Comparison of ENCODE assay signal across 9 cellular contexts in genomic region chr10:59808896-59809643, GRCh38. TPM values are rescaled to one million over a fixed set of nuclear protein-coding genes. Genes with fewer than 3 reads are reported as not detected.
DNase-seq lines count a peak whose midpoint lies in the region; ATAC-seq and TF ChIP-seq lines count a peak whose summit lies in the region.
"Had no signal": no experiment of that assay in that cellular context is flagged by ENCODE, and none has a peak within 500 bp of the region (broad histone marks: within the 10 kb centered on the region; RNA-seq: fewer than 3 reads in every experiment).

No MANE protein-coding gene starts in this region.

- H3K9ac ChIP-seq in GM23248, result no peak overlapping the region

- no peak overlapping the region for H2AFZ ChIP-seq in GM23248

- H3K27me3 Mint-ChIP-seq in activated naive CD8-positive, alpha-beta T cell treated with anti-CD3 and anti-CD28 coated beads, Interleukin-2, amount 50 U/mL, for 24 hours, result no peaks in the 10 kb centered on the region

- H3F3A ChIP-seq in GM23248 (ENCODE audit: insufficient read depth), result no peaks in the 10 kb centered on the region; the same call in 1 of the 2 replicates

- H3K4me3 ChIP-seq in GM23248, result no peak overlapping the region
- H3K4me3 ChIP-seq: skin epidermis had no signal

- no peaks in the 10 kb centered on the region for H3K9me2 ChIP-seq in GM23248 (ENCODE audit: insufficient read depth)

- peaks cover 30% of the 10 kb centered on the region for H3K36me3 ChIP-seq in GM23248 (ENCODE audit: low read depth)

- peak; percentile 97 for ATAC-seq in SK-N-SH treated with all-trans-retinoic acid at 6 μM for 48 hours
- peak; percentile 94 for ATAC-seq in activated naive CD8-positive, alpha-beta T cell treated with anti-CD3 and anti-CD28 coated beads, Interleukin-2, amount 50 U/mL, for 24 hours

- H3K4me3 Mint-ChIP-seq in activated naive CD8-positive, alpha-beta T cell treated with anti-CD3 and anti-CD28 coated beads, Interleukin-2, amount 50 U/mL, for 24 hours, result no peak overlapping the region

- in situ Hi-C loops in GM23248 (cut with MboI), result no loop called here

- H3K27me3 ChIP-seq in GM23248 (replicated peaks; ENCODE audit: insufficient read depth), result no peaks in the 10 kb centered on the region

- TF ChIP-seq CTCF in GM10266 (IDR thresholded peaks at IDR 0.05; ENCODE audit: control insufficient read depth, insufficient read depth, low read depth, missing control alignments), result peak; percentile 82

- H3K4me1 ChIP-seq in GM23248 (ENCODE audit: insufficient read depth), result no peaks in the 10 kb centered on the region

- no peak overlapping the region for H3K27ac ChIP-seq in GM23248
- H3K27ac ChIP-seq: skin epidermis had no signal

- peak; percentile 55 for DNase-seq in GM10266 (ENCODE audit: extremely low spot score)
- peak; percentile 64 for DNase-seq in GM23248
- peak; percentile 27 for DNase-seq in KG1 (lab: John Stamatoyannopoulos, UW)
- DNase-seq in activated naive CD8-positive, alpha-beta T cell treated with anti-CD3 and anti-CD28 coated beads, Interleukin-2, amount 50 U/mL, for 24 hours, result peak; percentile 75
- peak in 37 of 51 donors; percentile 4 to 72 (median 41) for DNase-seq in hypothalamus (lab: John Stamatoyannopoulos, UW)
- peak; percentile 50 to 69 for DNase-seq in stimulated activated CD4-positive, alpha-beta T cell treated with anti-CD3 and anti-CD28 coated beads, Interleukin-12 subunit alpha, Interleukin-12 subunit beta, amount 100 ng/mL, for 24 hours (ENCODE audit: low read depth in 2 of 2)
- DNase-seq in DMS79 treated with DMSO at 0.1 percent for 48 hours (lab: John Stamatoyannopoulos, UW), result no peak

- no peak overlapping the region for H3K4me2 ChIP-seq in GM23248 (ENCODE audit: unreplicated experiment)

- WGBS in GM23248 (ENCODE audit: low coverage in 1 of 2, low lambda C conversion rate in 2 of 2, missing lambda C conversion rate in 2 of 2), 2 experiments, result 78 to 82% methylated on average over 5 of the region's 5 CpGs

- H3K4me1 Mint-ChIP-seq in activated naive CD8-positive, alpha-beta T cell treated with anti-CD3 and anti-CD28 coated beads, Interleukin-2, amount 50 U/mL, for 24 hours, result no peaks in the 10 kb centered on the region

- peaks cover 61% of the 10 kb centered on the region for H3K36me3 Mint-ChIP-seq in activated naive CD8-positive, alpha-beta T cell treated with anti-CD3 and anti-CD28 coated beads, Interleukin-2, amount 50 U/mL, for 24 hours (ENCODE audit: low read depth)

- no peak overlapping the region for H3K27ac Mint-ChIP-seq in activated naive CD8-positive, alpha-beta T cell treated with anti-CD3 and anti-CD28 coated beads, Interleukin-2, amount 50 U/mL, for 24 hours

- no peaks in the 10 kb centered on the region for H3K9me3 ChIP-seq in GM23248 (ENCODE audit: low read depth)

- H3K9me3 Mint-ChIP-seq in activated naive CD8-positive, alpha-beta T cell treated with anti-CD3 and anti-CD28 coated beads, Interleukin-2, amount 50 U/mL, for 24 hours, result no peaks in the 10 kb centered on the region

- no peaks in the 10 kb centered on the region for H3K79me2 ChIP-seq in GM23248 (ENCODE audit: insufficient read depth)

- no peaks in the 10 kb centered on the region for H4K20me1 ChIP-seq in GM23248 (ENCODE audit: insufficient read depth)

TF ChIP-seq in SK-N-SH treated with all-trans-retinoic acid at 6 μM for 48 hours, 23 proteins besides CTCF, POLR2A, EP300 and RAD21:
- no peak for TF ChIP-seq ISL1 (CRISPR knock-in tag; IDR thresholded peaks at IDR 0.05)
- no peak for TF ChIP-seq TOX (CRISPR knock-in tag; IDR thresholded peaks at IDR 0.05; ENCODE audit: borderline replicate concordance)
- no peak for TF ChIP-seq ESRRG (CRISPR knock-in tag; IDR thresholded peaks at IDR 0.05)
- no peak for TF ChIP-seq BACH2 (CRISPR knock-in tag; IDR thresholded peaks at IDR 0.05; ENCODE audit: borderline replicate concordance)
- TF ChIP-seq ZNF8 (CRISPR knock-in tag; IDR thresholded peaks at IDR 0.05), result no peak
- TF ChIP-seq, protein P1, sequence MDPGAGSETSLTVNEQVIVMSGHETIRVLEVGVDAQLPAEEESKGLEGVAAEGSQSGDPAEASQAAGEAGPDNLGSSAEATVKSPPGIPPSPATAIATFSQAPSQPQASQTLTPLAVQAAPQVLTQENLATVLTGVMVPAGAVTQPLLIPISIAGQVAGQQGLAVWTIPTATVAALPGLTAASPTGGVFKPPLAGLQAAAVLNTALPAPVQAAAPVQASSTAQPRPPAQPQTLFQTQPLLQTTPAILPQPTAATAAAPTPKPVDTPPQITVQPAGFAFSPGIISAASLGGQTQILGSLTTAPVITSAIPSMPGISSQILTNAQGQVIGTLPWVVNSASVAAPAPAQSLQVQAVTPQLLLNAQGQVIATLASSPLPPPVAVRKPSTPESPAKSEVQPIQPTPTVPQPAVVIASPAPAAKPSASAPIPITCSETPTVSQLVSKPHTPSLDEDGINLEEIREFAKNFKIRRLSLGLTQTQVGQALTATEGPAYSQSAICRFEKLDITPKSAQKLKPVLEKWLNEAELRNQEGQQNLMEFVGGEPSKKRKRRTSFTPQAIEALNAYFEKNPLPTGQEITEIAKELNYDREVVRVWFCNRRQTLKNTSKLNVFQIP (CRISPR knock-in tag; IDR thresholded peaks at IDR 0.05; ENCODE audit: borderline replicate concordance, low read depth), result no peak

RNA-seq across cellular contexts. Expression of gene MRLN, which starts 55.8 kb away (rescaled TPM):
- total RNA-seq in GM23248 (2014; rRNA removed; shearing (Covaris generic)), result not detected in 2 replicates
- not detected in 2 replicates for polyA plus RNA-seq in GM23248 (2016; fragmentation: Nextera tagmentation; extraction: Ambion mirVana)
